In the genomic region with DNA sequence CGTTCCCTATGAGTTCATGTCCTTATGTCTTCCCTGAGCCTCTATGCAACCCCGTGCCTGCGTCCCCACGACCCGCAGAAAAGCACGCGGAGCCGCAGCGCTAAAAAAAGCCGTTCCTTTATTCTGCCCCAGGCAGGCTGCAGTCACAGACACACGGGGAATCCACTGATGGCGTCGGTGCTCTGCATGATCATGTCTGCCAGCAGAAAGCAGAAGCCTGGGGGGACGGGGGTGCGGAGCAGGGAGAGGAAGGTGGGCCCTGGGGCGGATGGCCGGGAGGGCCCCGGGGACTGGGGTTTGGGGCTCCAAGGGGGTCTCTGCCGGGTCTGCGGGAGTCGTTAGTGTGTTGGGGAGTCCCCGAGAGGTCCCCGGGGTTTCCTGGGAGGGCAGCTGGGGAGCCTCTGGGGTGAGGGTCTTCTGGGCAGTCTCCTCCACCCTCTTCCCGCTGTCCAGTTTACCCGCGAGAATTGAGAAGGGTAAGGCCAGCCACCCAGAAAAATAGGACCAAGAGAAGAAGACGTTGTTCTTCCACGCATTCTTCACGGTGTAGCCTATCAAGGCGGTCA, we compare ENCODE assay signal across 8 cellular contexts. TPM values are rescaled to one million over a fixed set of nuclear protein-coding genes. Genes with fewer than 3 reads are reported as not detected.
DNase-seq lines count a peak whose midpoint lies in the region; ATAC-seq, FAIRE-seq and TF ChIP-seq lines count a peak whose summit lies in the region.

No MANE protein-coding gene starts in this region.

- H3K27me3 Mint-ChIP-seq in astrocyte (ENCODE audit: low read depth, unreplicated experiment), result no peaks in the 10 kb centered on the region
- no peaks in the 10 kb centered on the region for H3K27me3 Mint-ChIP-seq in stimulated activated naive B cell treated with anti-CD40 and anti-IgM and Interleukin-4, amounts not matched to agents 10 μg/mL and 1 μg/mL and 100 μg/mL, for 72 hours

- H3K36me3 ChIP-seq in cardiac muscle cell, result no peaks in the 10 kb centered on the region
- H3K36me3 ChIP-seq in OCI-LY1 (ENCODE audit: insufficient read depth, low read length), result no peaks in the 10 kb centered on the region
- no peaks in the 10 kb centered on the region for H3K36me3 ChIP-seq in astrocyte (ENCODE audit: insufficient read depth, low read length)
- no peaks in the 10 kb centered on the region for H3K36me3 ChIP-seq in kidney (ENCODE audit: control insufficient read depth in 1 of 2, insufficient read depth in 2 of 2, low read length in 2 of 2)

- DNase-seq in cardiac muscle cell (ENCODE audit: low read depth in 1 of 2, low spot score in 1 of 2) (peak in 1 of 2 donors; percentile 30), Right ventricle myocardium inferior (ENCODE audit: missing footprints) (no peak), astrocyte (ENCODE audit: low read depth) (no peak), kidney (peak; percentile 90), NCI-H2107 (lab: John Stamatoyannopoulos, UW) (no peak)
- DNase-seq in stimulated activated naive B cell treated with anti-CD40 and anti-IgM and Interleukin-4, amounts not matched to agents 10 μg/mL and 1 μg/mL and 100 μg/mL, for 72 hours, result peak; percentile 57

- peak overlapping the region; percentile 55 for H3K4me3 ChIP-seq in cardiac muscle cell
- H3K4me3 ChIP-seq in OCI-LY1 (ENCODE audit: low read depth, low read length, poor library complexity, severe bottlenecking), result peak overlapping the region; percentile 90
- H3K4me3 ChIP-seq in astrocyte (ENCODE audit: insufficient read depth, low read depth, low read length), result peak overlapping the region; percentile 73
- H3K4me3 ChIP-seq in kidney (ENCODE audit: low read length in 2 of 2), result peak overlapping the region; percentile 85 to 94

- H3K9ac ChIP-seq in OCI-LY1 (ENCODE audit: low read length), result peak overlapping the region; percentile 77
- H3K9ac ChIP-seq in astrocyte (ENCODE audit: low read length), result peak overlapping the region; percentile 92
- peak overlapping the region; percentile 90 to 94 for H3K9ac ChIP-seq in kidney (ENCODE audit: low read length in 2 of 2)

- H3K9me2 ChIP-seq in OCI-LY1 (ENCODE audit: low read depth, low read length), result no peaks in the 10 kb centered on the region

- no peaks in the 10 kb centered on the region for H4K20me1 ChIP-seq in OCI-LY1 (ENCODE audit: insufficient read depth, low read length)
- H4K20me1 ChIP-seq in astrocyte (ENCODE audit: insufficient read depth, low read length), result no peaks in the 10 kb centered on the region

- no peaks in the 10 kb centered on the region for H3K9me3 ChIP-seq in cardiac muscle cell (ENCODE audit: low read depth)
- no peaks in the 10 kb centered on the region for H3K9me3 ChIP-seq in OCI-LY1 (ENCODE audit: low read length)
- no peaks in the 10 kb centered on the region for H3K9me3 ChIP-seq in astrocyte (ENCODE audit: insufficient read depth, low read depth, low read length)
- H3K9me3 ChIP-seq in kidney (ENCODE audit: control insufficient read depth in 1 of 2, low read length in 2 of 2), result no peaks in the 10 kb centered on the region

- peaks cover 8% of the 10 kb centered on the region for H3K4me1 ChIP-seq in cardiac muscle cell (ENCODE audit: low read depth)
- peaks cover 42% of the 10 kb centered on the region for H3K4me1 ChIP-seq in OCI-LY1 (ENCODE audit: insufficient read depth, low read length, severe bottlenecking)
- H3K4me1 ChIP-seq in astrocyte (ENCODE audit: insufficient read depth, low read length), result peaks cover 30% of the 10 kb centered on the region
- peaks cover 5 to 17% of the 10 kb centered on the region in 2 donors for H3K4me1 ChIP-seq in kidney (ENCODE audit: control insufficient read depth in 1 of 2, insufficient read depth in 1 of 2, low read depth in 1 of 2, low read length in 2 of 2)

- FAIRE-seq in astrocyte (lab: Jason Lieb, UNC) (no peak), kidney (lab: Jason Lieb, UNC) (no peak)

- H3K4me2 ChIP-seq in OCI-LY1 (ENCODE audit: low read length), result peak overlapping the region; percentile 80
- peak overlapping the region; percentile 98 for H3K4me2 ChIP-seq in astrocyte (ENCODE audit: low read length)

- H3K79me2 ChIP-seq in OCI-LY1 (ENCODE audit: insufficient read depth, low read length) (no peaks in the 10 kb centered on the region), astrocyte (ENCODE audit: insufficient read depth, low read length) (peaks cover 20% of the 10 kb centered on the region)

- TF ChIP-seq CTCF in cardiac muscle cell (IDR thresholded peaks at IDR 0.05; ENCODE audit: low read depth, low read length) (no peak), OCI-LY1 (IDR thresholded peaks at IDR 0.05; ENCODE audit: low read length) (no peak), astrocyte (IDR thresholded peaks at IDR 0.05; ENCODE audit: insufficient read depth, low read depth, low read length) (no peak), kidney (IDR thresholded peaks at IDR 0.05; ENCODE audit: borderline replicate concordance, extremely low read depth, insufficient read depth) (no peak)

- peaks cover 2% of the 10 kb centered on the region for H3K9me3 Mint-ChIP-seq in astrocyte (ENCODE audit: unreplicated experiment)
- no peaks in the 10 kb centered on the region for H3K9me3 Mint-ChIP-seq in stimulated activated naive B cell treated with anti-CD40 and anti-IgM and Interleukin-4, amounts not matched to agents 10 μg/mL and 1 μg/mL and 100 μg/mL, for 72 hours

- no peaks in the 10 kb centered on the region for H3F3A ChIP-seq in OCI-LY1 (ENCODE audit: insufficient read depth, low read length)

- H3K27me3 ChIP-seq in cardiac muscle cell, result no peaks in the 10 kb centered on the region
- no peaks in the 10 kb centered on the region; the same call in 1 of the 2 replicates for H3K27me3 ChIP-seq in OCI-LY1 (ENCODE audit: insufficient read depth, low read length)
- H3K27me3 ChIP-seq in astrocyte (ENCODE audit: insufficient read depth, low read length), result no peaks in the 10 kb centered on the region

- peak overlapping the region; percentile 91 for H3K4me3 Mint-ChIP-seq in astrocyte (ENCODE audit: unreplicated experiment)
- H3K4me3 Mint-ChIP-seq in stimulated activated naive B cell treated with anti-CD40 and anti-IgM and Interleukin-4, amounts not matched to agents 10 μg/mL and 1 μg/mL and 100 μg/mL, for 72 hours, result peak overlapping the region; percentile 95 to 96

- no peak overlapping the region for H2AFZ ChIP-seq in OCI-LY1 (ENCODE audit: low read length)
- H2AFZ ChIP-seq in astrocyte (ENCODE audit: low read depth, low read length), result peak overlapping the region; percentile 92

- ATAC-seq in Right ventricle myocardium inferior (no peak), GM21381 (IDR thresholded peaks at IDR 0.05; ENCODE audit: unreplicated experiment) (no peak)
- peak; percentile 33 to 37 for ATAC-seq in stimulated activated naive B cell treated with anti-CD40 and anti-IgM and Interleukin-4, amounts not matched to agents 10 μg/mL and 1 μg/mL and 100 μg/mL, for 72 hours (replicated peaks)

- peaks cover 18% of the 10 kb centered on the region for H3K4me1 Mint-ChIP-seq in astrocyte (ENCODE audit: low read depth, unreplicated experiment)
- peaks cover 48 to 72% of the 10 kb centered on the region in 2 donors for H3K4me1 Mint-ChIP-seq in stimulated activated naive B cell treated with anti-CD40 and anti-IgM and Interleukin-4, amounts not matched to agents 10 μg/mL and 1 μg/mL and 100 μg/mL, for 72 hours

- peaks cover 2% of the 10 kb centered on the region for H3K36me3 Mint-ChIP-seq in astrocyte (ENCODE audit: low read depth, unreplicated experiment)
- H3K36me3 Mint-ChIP-seq in stimulated activated naive B cell treated with anti-CD40 and anti-IgM and Interleukin-4, amounts not matched to agents 10 μg/mL and 1 μg/mL and 100 μg/mL, for 72 hours, result peaks cover 10 to 19% of the 10 kb centered on the region in 2 donors

- intact Hi-C loops in Right ventricle myocardium inferior (cut with DNase I), result loop anchor here (1.0 to 5.0 kb wide), 5 partner anchors 27 to 434 kb away; partner anchors contain the start of gene ZNF175
- intact Hi-C loops in kidney (cut with DNase I), result no loop called here

- H3K27ac ChIP-seq in cardiac muscle cell (peak overlapping the region; percentile 90), OCI-LY1 (ENCODE audit: low read depth, low read length, poor library complexity, severe bottlenecking) (peak overlapping the region; percentile 67), astrocyte (ENCODE audit: low read depth, low read length) (peak overlapping the region; percentile 69), kidney (ENCODE audit: low read depth in 2 of 2, low read length in 2 of 2) (peak overlapping the region; percentile 97)

- peak overlapping the region; percentile 85 for H3K27ac Mint-ChIP-seq in astrocyte (ENCODE audit: unreplicated experiment)
- peak overlapping the region; percentile 97 for H3K27ac Mint-ChIP-seq in stimulated activated naive B cell treated with anti-CD40 and anti-IgM and Interleukin-4, amounts not matched to agents 10 μg/mL and 1 μg/mL and 100 μg/mL, for 72 hours

RNA-seq across cellular contexts. Expression of gene ETFB, which starts 0.9 kb away (rescaled TPM):
- total RNA-seq in cardiac muscle cell (203 and 276 TPM in 2 replicates), Right ventricle myocardium inferior (497 TPM), astrocyte (64.3 and 72.5 TPM in 2 replicates), kidney (76.8 TPM)
- polyA plus RNA-seq in cardiac muscle cell (343 and 433 TPM in 2 replicates), kidney (ENCODE audit: insufficient read depth, low read depth, low replicate concordance) (620 TPM)

RNA-seq across cellular contexts. Expression of gene CLDND2, which starts 1.7 kb away (rescaled TPM):
- total RNA-seq in cardiac muscle cell (0.45 TPM in 1 of 2 replicates, not detected in the other), Right ventricle myocardium inferior (1.7 TPM), astrocyte (0.84 and 1.4 TPM in 2 replicates), kidney (1.1 TPM)
- polyA plus RNA-seq in cardiac muscle cell (16.5 and 22.3 TPM in 2 replicates), kidney (ENCODE audit: insufficient read depth, low read depth, low replicate concordance) (6.9 TPM)

RNA-seq across cellular contexts. Expression of gene NKG7, which starts 5.4 kb away (rescaled TPM):
- total RNA-seq in cardiac muscle cell (not detected in 2 replicates), Right ventricle myocardium inferior (3.5 TPM), astrocyte (not detected in 2 replicates), kidney (7.9 TPM)
- polyA plus RNA-seq in cardiac muscle cell (0.25 and 0.57 TPM in 2 replicates), kidney (ENCODE audit: insufficient read depth, low read depth, low replicate concordance) (3.5 TPM)

RNA-seq across cellular contexts. Expression of gene LIM2, which starts 20.7 kb away (rescaled TPM):
- total RNA-seq in cardiac muscle cell (not detected in 2 replicates), Right ventricle myocardium inferior (not detected), astrocyte (not detected in 2 replicates), kidney (not detected)
- polyA plus RNA-seq in cardiac muscle cell (not detected in 2 replicates), kidney (ENCODE audit: insufficient read depth, low read depth, low replicate concordance) (not detected)

RNA-seq across cellular contexts. Expression of gene C19orf84, which starts 23.3 kb away (rescaled TPM):
- not detected in 2 replicates for total RNA-seq in cardiac muscle cell
- not detected in 2 replicates for polyA plus RNA-seq in cardiac muscle cell
- not detected for total RNA-seq in Right ventricle myocardium inferior
- not detected in 2 replicates for total RNA-seq in astrocyte
- total RNA-seq in kidney, result not detected
- polyA plus RNA-seq in kidney (ENCODE audit: insufficient read depth, low read depth, low replicate concordance), result not detected

Comparison
In these comparisons a context has a peak if more than half of its experiments do, and no peak if none do; other contexts are left out.
1. DNase-seq: peak in kidney (single experiment) and stimulated activated naive B cell treated with anti-CD40 and anti-IgM and Interleukin-4, amounts not matched to agents 10 μg/mL and 1 μg/mL and 100 μg/mL, for 72 hours (single experiment); none in Right ventricle myocardium inferior (single experiment), astrocyte (single experiment) and NCI-H2107 (single experiment).
2. ATAC-seq: peak in stimulated activated naive B cell treated with anti-CD40 and anti-IgM and Interleukin-4, amounts not matched to agents 10 μg/mL and 1 μg/mL and 100 μg/mL, for 72 hours (2 of 2); none in Right ventricle myocardium inferior (single experiment) and GM21381 (single experiment).
3. Peak in every context shown above with its lines, with median percentiles within 50 percentile points of each other: H3K27ac ChIP-seq, H3K4me3 ChIP-seq and H3K9ac ChIP-seq.